ENCODE assay signal across 10 cellular contexts in genomic region chr22:24146791-24147353, GRCh38. TPM values are rescaled to one million over a fixed set of nuclear protein-coding genes. Genes with fewer than 3 reads are reported as not detected.
DNase-seq lines count a peak whose midpoint lies in the region; ATAC-seq, FAIRE-seq and TF ChIP-seq lines count a peak whose summit lies in the region.
"Had no signal": no experiment of that assay in that cellular context is flagged by ENCODE, and none has a peak within 500 bp of the region (broad histone marks: within the 10 kb centered on the region; RNA-seq: fewer than 3 reads in every experiment).

No MANE protein-coding gene starts in this region.

- H3K36me3 Mint-ChIP-seq in activated T-helper 17 cell treated with anti-CD3 and anti-CD28 coated beads, Interleukin-2, amount 50 U/mL, for 72 hours (ENCODE audit: low read depth) = peaks cover 4% of the 10 kb centered on the region

- ATAC-seq in activated T-helper 17 cell treated with anti-CD3 and anti-CD28 coated beads, Interleukin-2, amount 50 U/mL, for 72 hours (replicated peaks) = no peak
- ATAC-seq in thoracic aorta (ENCODE audit: insufficient number of reproducible peaks, low FRiP score, low read depth) = peak; percentile 54

- no peak for FAIRE-seq in kidney (lab: Jason Lieb, UNC)
- FAIRE-seq: A204.1 had no signal

- H3K36me3 ChIP-seq in kidney (ENCODE audit: control insufficient read depth in 1 of 2, insufficient read depth in 2 of 2, low read length in 2 of 2) (peaks cover 0 to 6% of the 10 kb centered on the region in 2 donors), thoracic aorta (no peaks in the 10 kb centered on the region)

- H3K9ac ChIP-seq in kidney (ENCODE audit: low read length in 2 of 2) = no peak overlapping the region

- H3K9me3 ChIP-seq in kidney (ENCODE audit: control insufficient read depth in 1 of 2, low read length in 2 of 2) = no peaks in the 10 kb centered on the region
- H3K9me3 ChIP-seq in thoracic aorta = no peaks in the 10 kb centered on the region

- H3K27ac ChIP-seq in kidney (ENCODE audit: low read depth in 2 of 2, low read length in 2 of 2) = peak overlapping the region; percentile 77 to 87
- H3K27ac ChIP-seq in thoracic aorta = peak overlapping the region; percentile 87 to 91

- H3K27me3 ChIP-seq in thoracic aorta (replicated peaks; ENCODE audit: insufficient read depth) = no peaks in the 10 kb centered on the region

- peak overlapping the region; percentile 84 for H3K27ac Mint-ChIP-seq in activated T-helper 17 cell treated with anti-CD3 and anti-CD28 coated beads, Interleukin-2, amount 50 U/mL, for 72 hours

- DNase-seq in DMS 273 (lab: John Stamatoyannopoulos, UW; ENCODE audit: unreplicated experiment) (peak; percentile 57), DMS 273 treated with DMSO at 0.1 percent for 48 hours (lab: John Stamatoyannopoulos, UW) (no peak), kidney (no peak), thoracic aorta (ENCODE audit: low spot score) (no peak), DMS79 treated with DMSO at 0.1 percent for 48 hours (lab: John Stamatoyannopoulos, UW) (no peak), SKM-1 (lab: John Stamatoyannopoulos, UW; ENCODE audit: unreplicated experiment) (no peak), KBM-7 (no peak)

- no peak overlapping the region for H3K4me3 Mint-ChIP-seq in activated T-helper 17 cell treated with anti-CD3 and anti-CD28 coated beads, Interleukin-2, amount 50 U/mL, for 72 hours

- H3K4me1 ChIP-seq in kidney (ENCODE audit: control insufficient read depth in 1 of 2, insufficient read depth in 1 of 2, low read depth in 1 of 2, low read length in 2 of 2) (peaks cover 32 to 42% of the 10 kb centered on the region in 2 donors), thoracic aorta (ENCODE audit: control insufficient read depth in 1 of 2, low read depth in 2 of 2) (peaks cover 38 to 71% of the 10 kb centered on the region in 2 donors)

- no peak for TF ChIP-seq CTCF in kidney (IDR thresholded peaks at IDR 0.05; ENCODE audit: borderline replicate concordance, extremely low read depth, insufficient read depth)
- TF ChIP-seq CTCF in thoracic aorta (IDR thresholded peaks at IDR 0.05) = no peak

- intact Hi-C loops in kidney (cut with DNase I) = no loop called here

- in situ Hi-C loops in KBM-7 (cut with MboI; ENCODE audit: low pct_unique_long_range_greater_than_20kb, low sequenced_read_pairs) = no loop called here

- H3K4me1 Mint-ChIP-seq in activated T-helper 17 cell treated with anti-CD3 and anti-CD28 coated beads, Interleukin-2, amount 50 U/mL, for 72 hours = peaks cover 33% of the 10 kb centered on the region

- H3K27me3 Mint-ChIP-seq in activated T-helper 17 cell treated with anti-CD3 and anti-CD28 coated beads, Interleukin-2, amount 50 U/mL, for 72 hours = no peaks in the 10 kb centered on the region
- H3K27me3 Mint-ChIP-seq: IgD-negative memory B cell had no signal

- H3K4me3 ChIP-seq in kidney (ENCODE audit: low read length in 2 of 2) (no peak overlapping the region), thoracic aorta (peak overlapping the region; percentile 57)

- H3K9me3 Mint-ChIP-seq in activated T-helper 17 cell treated with anti-CD3 and anti-CD28 coated beads, Interleukin-2, amount 50 U/mL, for 72 hours = no peaks in the 10 kb centered on the region
- H3K9me3 Mint-ChIP-seq: IgD-negative memory B cell had no signal

RNA-seq across cellular contexts. Expression of gene SUSD2, which starts 34.4 kb away (rescaled TPM):
- 1 to 10 TPM in 1 of 2 donors, under 1 TPM in 1; 0.66 to 1.5 TPM for total RNA-seq in activated T-helper 17 cell treated with anti-CD3 and anti-CD28 coated beads, Interleukin-2, amount 50 U/mL, for 72 hours
- total RNA-seq in kidney (14.8 TPM), thoracic aorta (10 to 100 TPM; 16.8 to 43.2 TPM)
- polyA plus RNA-seq in kidney (ENCODE audit: insufficient read depth, low read depth, low replicate concordance) = 25.2 TPM
- polyA plus RNA-seq: IgD-negative memory B cell had no signal
